1 cellular context compared by ENCODE assay signal in genomic region chrX:49877397-49878101, GRCh38.
TF ChIP-seq lines count a peak whose summit lies in the region.

No MANE protein-coding gene starts in this region.

TF ChIP-seq in HepG2, 621 proteins besides CTCF, POLR2A, EP300 and RAD21 (continued from another document and continues in another):
- TF ChIP-seq ZNF784 (CRISPR knock-in tag; IDR thresholded peaks at IDR 0.05; ENCODE audit: borderline replicate concordance) (no peak), ZNF777 (CRISPR knock-in tag; IDR thresholded peaks at IDR 0.05) (no peak), FOXP1 (IDR thresholded peaks at IDR 0.05) (peak; percentile 51; the same call in 1 of the 2 replicates), FOXP1 (CRISPR knock-in tag; IDR thresholded peaks at IDR 0.05) (peak; percentile 78), ZNF337 (CRISPR knock-in tag; IDR thresholded peaks at IDR 0.05; ENCODE audit: borderline replicate concordance, low read depth) (no peak), FOXA3 (CRISPR knock-in tag; IDR thresholded peaks at IDR 0.05) (peak; percentile 93), MTF1 (CRISPR knock-in tag; IDR thresholded peaks at IDR 0.05) (no peak), PHF20 (CRISPR knock-in tag; IDR thresholded peaks at IDR 0.05) (no peak), NFATC3 (CRISPR knock-in tag; IDR thresholded peaks at IDR 0.05) (no peak), ARID3A (IDR thresholded peaks at IDR 0.05; ENCODE audit: low read depth, low read length) (no peak), SKIL (CRISPR knock-in tag; IDR thresholded peaks at IDR 0.05; ENCODE audit: borderline replicate concordance) (peak; percentile 73), SMAD9 (CRISPR knock-in tag; IDR thresholded peaks at IDR 0.05) (no peak), PBX2 (CRISPR knock-in tag; IDR thresholded peaks at IDR 0.05) (no peak), E2F2 (CRISPR knock-in tag; IDR thresholded peaks at IDR 0.05; ENCODE audit: borderline replicate concordance) (no peak), RBM39 (IDR thresholded peaks at IDR 0.05; ENCODE audit: low read depth, low read length, poor library complexity, severe bottlenecking) (no peak), MYC (CRISPR knock-in tag; IDR thresholded peaks at IDR 0.05; ENCODE audit: borderline replicate concordance) (no peak), HIVEP1 (CRISPR knock-in tag; IDR thresholded peaks at IDR 0.05) (no peak), ZNF788 (CRISPR knock-in tag; IDR thresholded peaks at IDR 0.05; ENCODE audit: borderline replicate concordance) (peak; percentile 60; the same call in 1 of the 2 replicates), ZNF513 (CRISPR knock-in tag; conservative IDR thresholded peaks at IDR 0.05) (no peak), NCOA1 (CRISPR knock-in tag; IDR thresholded peaks at IDR 0.05) (no peak), THYN1 (CRISPR knock-in tag; IDR thresholded peaks at IDR 0.05; ENCODE audit: borderline replicate concordance, low read depth) (no peak), SNAI1 (CRISPR knock-in tag; IDR thresholded peaks at IDR 0.05; ENCODE audit: borderline replicate concordance) (no peak), ZNF672 (CRISPR knock-in tag; IDR thresholded peaks at IDR 0.05) (no peak), ZMYM3 (CRISPR knock-in tag; IDR thresholded peaks at IDR 0.05) (no peak), ZFY (CRISPR knock-in tag; IDR thresholded peaks at IDR 0.05) (peak; percentile 59; the same call in 1 of the 2 replicates), SMARCE1 (IDR thresholded peaks at IDR 0.05; ENCODE audit: borderline replicate concordance) (no peak), DBP (CRISPR knock-in tag; IDR thresholded peaks at IDR 0.05; ENCODE audit: not compliant biosample characterization) (no peak), ZNF224 (CRISPR knock-in tag; IDR thresholded peaks at IDR 0.05) (no peak), ZNF709 (CRISPR knock-in tag; IDR thresholded peaks at IDR 0.05) (peak; percentile 44; the same call in 1 of the 2 replicates), GTF3A (CRISPR knock-in tag; conservative IDR thresholded peaks at IDR 0.05) (no peak), HOXD1 (CRISPR knock-in tag; IDR thresholded peaks at IDR 0.05) (no peak), ZNF30 (CRISPR knock-in tag; IDR thresholded peaks at IDR 0.05) (no peak), NR3C1 (CRISPR knock-in tag; IDR thresholded peaks at IDR 0.05) (no peak), ZNF576 (CRISPR knock-in tag; IDR thresholded peaks at IDR 0.05) (no peak), MTA3 (CRISPR knock-in tag; IDR thresholded peaks at IDR 0.05) (no peak), NRL (CRISPR knock-in tag; IDR thresholded peaks at IDR 0.05; ENCODE audit: borderline replicate concordance) (no peak), ZNF3 (CRISPR knock-in tag; IDR thresholded peaks at IDR 0.05) (no peak), NR2F2 (IDR thresholded peaks at IDR 0.05; ENCODE audit: borderline replicate concordance, low read depth) (no peak), ZNF207 (IDR thresholded peaks at IDR 0.05; ENCODE audit: borderline replicate concordance) (no peak), ZBTB37 (CRISPR knock-in tag; IDR thresholded peaks at IDR 0.05) (no peak), SALL2 (CRISPR knock-in tag; IDR thresholded peaks at IDR 0.05) (no peak), SIN3B (IDR thresholded peaks at IDR 0.05; ENCODE audit: low read length) (no peak), SOX5 (CRISPR knock-in tag; IDR thresholded peaks at IDR 0.05; ENCODE audit: borderline replicate concordance) (peak; percentile 69; the same call in 1 of the 2 replicates), FOXO1 (CRISPR knock-in tag; IDR thresholded peaks at IDR 0.05) (peak; percentile 82; the same call in 1 of the 2 replicates), TBP (CRISPR knock-in tag; IDR thresholded peaks at IDR 0.05) (no peak), ZNF430 (CRISPR knock-in tag; IDR thresholded peaks at IDR 0.05) (peak; percentile 66; the same call in 1 of the 2 replicates), ZNF547 (CRISPR knock-in tag; IDR thresholded peaks at IDR 0.05) (no peak), IKZF4 (CRISPR knock-in tag; IDR thresholded peaks at IDR 0.05; ENCODE audit: borderline replicate concordance, low read depth, not compliant biosample characterization) (no peak), ZNF670 (CRISPR knock-in tag; IDR thresholded peaks at IDR 0.05; ENCODE audit: borderline replicate concordance) (no peak), ZBTB44 (CRISPR knock-in tag; IDR thresholded peaks at IDR 0.05) (no peak), TP53 (CRISPR knock-in tag; conservative IDR thresholded peaks at IDR 0.05) (no peak), NCOR1 (IDR thresholded peaks at IDR 0.05; ENCODE audit: borderline replicate concordance, low read length) (peak; percentile 41; the same call in 1 of the 2 replicates), PRDM15 (CRISPR knock-in tag; IDR thresholded peaks at IDR 0.05) (no peak), HCFC1 (IDR thresholded peaks at IDR 0.05; ENCODE audit: low read depth, low read length) (no peak)
